In the genomic region with DNA sequence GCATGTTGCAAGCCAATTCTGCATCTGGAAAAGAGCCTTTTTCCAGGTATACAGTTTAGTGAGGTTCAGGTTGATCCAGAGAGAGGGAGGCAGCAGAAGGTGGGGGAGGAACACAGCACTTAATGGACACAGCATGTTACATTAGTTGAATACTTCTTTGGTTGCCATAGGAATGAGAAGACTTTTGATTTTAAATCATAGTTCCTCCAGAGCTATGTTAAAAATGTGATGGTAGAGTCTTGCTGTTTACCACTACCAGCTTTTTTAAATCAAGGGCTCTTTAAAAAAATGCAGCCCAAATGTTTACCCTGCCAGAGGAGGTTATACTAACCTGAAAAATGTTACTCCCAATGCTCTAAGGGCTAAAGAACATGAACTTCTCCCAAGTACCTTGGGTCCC, we compare ENCODE assay signal across 2 cellular contexts.
TF ChIP-seq lines count a peak whose summit lies in the region.

No MANE protein-coding gene starts in this region.

TF ChIP-seq in neural cell, 6 proteins besides CTCF, POLR2A, EP300 and RAD21 (continued from another document):
- TF ChIP-seq REST (IDR thresholded peaks at IDR 0.05; ENCODE audit: borderline replicate concordance) (no peak), TAF1 (IDR thresholded peaks at IDR 0.05; ENCODE audit: low read depth) (no peak), MXI1 (conservative IDR thresholded peaks at IDR 0.05; ENCODE audit: poor library complexity, severe bottlenecking) (no peak)

TF ChIP-seq in HepG2, 621 proteins besides CTCF, POLR2A, EP300 and RAD21 (continued from another document):
- TF ChIP-seq, protein P1, sequence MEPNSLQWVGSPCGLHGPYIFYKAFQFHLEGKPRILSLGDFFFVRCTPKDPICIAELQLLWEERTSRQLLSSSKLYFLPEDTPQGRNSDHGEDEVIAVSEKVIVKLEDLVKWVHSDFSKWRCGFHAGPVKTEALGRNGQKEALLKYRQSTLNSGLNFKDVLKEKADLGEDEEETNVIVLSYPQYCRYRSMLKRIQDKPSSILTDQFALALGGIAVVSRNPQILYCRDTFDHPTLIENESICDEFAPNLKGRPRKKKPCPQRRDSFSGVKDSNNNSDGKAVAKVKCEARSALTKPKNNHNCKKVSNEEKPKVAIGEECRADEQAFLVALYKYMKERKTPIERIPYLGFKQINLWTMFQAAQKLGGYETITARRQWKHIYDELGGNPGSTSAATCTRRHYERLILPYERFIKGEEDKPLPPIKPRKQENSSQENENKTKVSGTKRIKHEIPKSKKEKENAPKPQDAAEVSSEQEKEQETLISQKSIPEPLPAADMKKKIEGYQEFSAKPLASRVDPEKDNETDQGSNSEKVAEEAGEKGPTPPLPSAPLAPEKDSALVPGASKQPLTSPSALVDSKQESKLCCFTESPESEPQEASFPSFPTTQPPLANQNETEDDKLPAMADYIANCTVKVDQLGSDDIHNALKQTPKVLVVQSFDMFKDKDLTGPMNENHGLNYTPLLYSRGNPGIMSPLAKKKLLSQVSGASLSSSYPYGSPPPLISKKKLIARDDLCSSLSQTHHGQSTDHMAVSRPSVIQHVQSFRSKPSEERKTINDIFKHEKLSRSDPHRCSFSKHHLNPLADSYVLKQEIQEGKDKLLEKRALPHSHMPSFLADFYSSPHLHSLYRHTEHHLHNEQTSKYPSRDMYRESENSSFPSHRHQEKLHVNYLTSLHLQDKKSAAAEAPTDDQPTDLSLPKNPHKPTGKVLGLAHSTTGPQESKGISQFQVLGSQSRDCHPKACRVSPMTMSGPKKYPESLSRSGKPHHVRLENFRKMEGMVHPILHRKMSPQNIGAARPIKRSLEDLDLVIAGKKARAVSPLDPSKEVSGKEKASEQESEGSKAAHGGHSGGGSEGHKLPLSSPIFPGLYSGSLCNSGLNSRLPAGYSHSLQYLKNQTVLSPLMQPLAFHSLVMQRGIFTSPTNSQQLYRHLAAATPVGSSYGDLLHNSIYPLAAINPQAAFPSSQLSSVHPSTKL (CRISPR knock-in tag; IDR thresholded peaks at IDR 0.05), result no peak
- no peak for TF ChIP-seq ETV6 (CRISPR knock-in tag; conservative IDR thresholded peaks at IDR 0.05)
- TF ChIP-seq NR1H2 (CRISPR knock-in tag; IDR thresholded peaks at IDR 0.05; ENCODE audit: borderline replicate concordance, low read depth), result no peak
- no peak for TF ChIP-seq KMT2B (CRISPR knock-in tag; IDR thresholded peaks at IDR 0.05)
- no peak for TF ChIP-seq DMAP1 (CRISPR knock-in tag; IDR thresholded peaks at IDR 0.05)
- TF ChIP-seq KDM1A (CRISPR knock-in tag; IDR thresholded peaks at IDR 0.05), result no peak
- TF ChIP-seq KMT2A (CRISPR knock-in tag; IDR thresholded peaks at IDR 0.05), result no peak
- TF ChIP-seq PATZ1 (CRISPR knock-in tag; IDR thresholded peaks at IDR 0.05), result no peak
- TF ChIP-seq ZNF264 (CRISPR knock-in tag; IDR thresholded peaks at IDR 0.05), result no peak
- no peak for TF ChIP-seq ZSCAN25 (CRISPR knock-in tag; IDR thresholded peaks at IDR 0.05)
- no peak for TF ChIP-seq ZNF580 (CRISPR knock-in tag; IDR thresholded peaks at IDR 0.05; ENCODE audit: borderline replicate concordance, low read depth)
